ENCODE assay signal across 1 cellular context in the genomic region with DNA sequence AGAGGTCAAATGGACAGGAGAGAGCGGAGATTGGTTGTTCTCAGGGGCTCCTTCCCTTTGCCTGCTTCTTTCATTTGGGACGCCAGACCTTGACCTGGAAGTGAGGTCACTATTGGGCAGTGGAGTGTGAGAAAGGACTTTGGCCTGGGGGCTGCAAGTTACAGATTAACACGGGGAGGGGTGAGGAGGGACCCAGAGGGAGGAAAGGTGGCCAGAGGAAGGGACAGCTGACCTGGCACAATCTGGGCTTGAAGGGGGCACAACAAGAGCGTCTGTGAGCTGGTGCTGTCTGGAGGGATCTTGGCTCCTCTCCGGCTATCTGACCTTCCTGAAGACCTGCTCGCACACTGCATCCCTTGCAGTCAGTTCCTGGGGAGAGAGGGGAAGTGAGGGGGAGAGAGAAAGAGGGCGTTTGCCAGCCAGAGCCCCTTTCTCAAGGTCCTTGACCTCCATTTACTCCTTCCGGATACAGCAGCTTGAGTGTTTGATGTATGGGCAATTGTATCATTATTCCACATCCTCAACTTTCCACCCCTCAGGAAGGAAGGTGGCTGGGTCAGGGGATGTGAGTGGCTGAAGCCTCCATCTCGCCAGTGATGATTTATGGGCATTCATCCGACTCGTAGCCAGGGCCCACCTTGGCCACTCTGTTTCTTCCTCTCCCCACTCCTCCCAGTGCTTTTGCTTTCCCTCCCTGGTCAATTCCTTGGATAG.
TF ChIP-seq lines count a peak whose summit lies in the region.

No MANE protein-coding gene starts in this region.

TF ChIP-seq in HepG2, 621 proteins besides CTCF, POLR2A, EP300 and RAD21 (continues in another document):
- no peak for TF ChIP-seq MTA1 (CRISPR knock-in tag; IDR thresholded peaks at IDR 0.05; ENCODE audit: borderline replicate concordance)
- 0 out of 2 replicates have a peak, but pooled peaks have one; percentile 38 for TF ChIP-seq GATAD1 (CRISPR knock-in tag; IDR thresholded peaks at IDR 0.05)
- no peak for TF ChIP-seq CERS6 (CRISPR knock-in tag; IDR thresholded peaks at IDR 0.05)
- TF ChIP-seq TCF7L2 (IDR thresholded peaks at IDR 0.05; ENCODE audit: low read depth, low read length): no peak
- TF ChIP-seq ZNF501 (CRISPR knock-in tag; IDR thresholded peaks at IDR 0.05): 0 out of 2 replicates have a peak, but pooled peaks have one; percentile 13
- no peak for TF ChIP-seq CEBPZ (IDR thresholded peaks at IDR 0.05; ENCODE audit: low read length)
- TF ChIP-seq PAXIP1 (CRISPR knock-in tag; conservative IDR thresholded peaks at IDR 0.05): peak; percentile 97
- TF ChIP-seq ZNF607 (CRISPR knock-in tag; IDR thresholded peaks at IDR 0.05; ENCODE audit: borderline replicate concordance): no peak; the same call in 1 of the 2 replicates
- TF ChIP-seq ZBTB8A (CRISPR knock-in tag; IDR thresholded peaks at IDR 0.05; ENCODE audit: borderline replicate concordance, low read depth): no peak
- TF ChIP-seq MAZ (IDR thresholded peaks at IDR 0.05; ENCODE audit: borderline replicate concordance, low read depth, low read length): peak; percentile 85
- 0 out of 2 replicates have a peak, but pooled peaks have one; percentile 11 for TF ChIP-seq MAZ (CRISPR knock-in tag; IDR thresholded peaks at IDR 0.05; ENCODE audit: low read depth)
- peak; percentile 43; the same call in 1 of the 2 replicates for TF ChIP-seq SP4 (CRISPR knock-in tag; IDR thresholded peaks at IDR 0.05)
- TF ChIP-seq, protein P1, sequence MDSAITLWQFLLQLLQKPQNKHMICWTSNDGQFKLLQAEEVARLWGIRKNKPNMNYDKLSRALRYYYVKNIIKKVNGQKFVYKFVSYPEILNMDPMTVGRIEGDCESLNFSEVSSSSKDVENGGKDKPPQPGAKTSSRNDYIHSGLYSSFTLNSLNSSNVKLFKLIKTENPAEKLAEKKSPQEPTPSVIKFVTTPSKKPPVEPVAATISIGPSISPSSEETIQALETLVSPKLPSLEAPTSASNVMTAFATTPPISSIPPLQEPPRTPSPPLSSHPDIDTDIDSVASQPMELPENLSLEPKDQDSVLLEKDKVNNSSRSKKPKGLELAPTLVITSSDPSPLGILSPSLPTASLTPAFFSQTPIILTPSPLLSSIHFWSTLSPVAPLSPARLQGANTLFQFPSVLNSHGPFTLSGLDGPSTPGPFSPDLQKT (CRISPR knock-in tag; IDR thresholded peaks at IDR 0.05; ENCODE audit: borderline replicate concordance): no peak
- TF ChIP-seq ZNF143 (CRISPR knock-in tag; IDR thresholded peaks at IDR 0.05): no peak
- TF ChIP-seq, protein P2, sequence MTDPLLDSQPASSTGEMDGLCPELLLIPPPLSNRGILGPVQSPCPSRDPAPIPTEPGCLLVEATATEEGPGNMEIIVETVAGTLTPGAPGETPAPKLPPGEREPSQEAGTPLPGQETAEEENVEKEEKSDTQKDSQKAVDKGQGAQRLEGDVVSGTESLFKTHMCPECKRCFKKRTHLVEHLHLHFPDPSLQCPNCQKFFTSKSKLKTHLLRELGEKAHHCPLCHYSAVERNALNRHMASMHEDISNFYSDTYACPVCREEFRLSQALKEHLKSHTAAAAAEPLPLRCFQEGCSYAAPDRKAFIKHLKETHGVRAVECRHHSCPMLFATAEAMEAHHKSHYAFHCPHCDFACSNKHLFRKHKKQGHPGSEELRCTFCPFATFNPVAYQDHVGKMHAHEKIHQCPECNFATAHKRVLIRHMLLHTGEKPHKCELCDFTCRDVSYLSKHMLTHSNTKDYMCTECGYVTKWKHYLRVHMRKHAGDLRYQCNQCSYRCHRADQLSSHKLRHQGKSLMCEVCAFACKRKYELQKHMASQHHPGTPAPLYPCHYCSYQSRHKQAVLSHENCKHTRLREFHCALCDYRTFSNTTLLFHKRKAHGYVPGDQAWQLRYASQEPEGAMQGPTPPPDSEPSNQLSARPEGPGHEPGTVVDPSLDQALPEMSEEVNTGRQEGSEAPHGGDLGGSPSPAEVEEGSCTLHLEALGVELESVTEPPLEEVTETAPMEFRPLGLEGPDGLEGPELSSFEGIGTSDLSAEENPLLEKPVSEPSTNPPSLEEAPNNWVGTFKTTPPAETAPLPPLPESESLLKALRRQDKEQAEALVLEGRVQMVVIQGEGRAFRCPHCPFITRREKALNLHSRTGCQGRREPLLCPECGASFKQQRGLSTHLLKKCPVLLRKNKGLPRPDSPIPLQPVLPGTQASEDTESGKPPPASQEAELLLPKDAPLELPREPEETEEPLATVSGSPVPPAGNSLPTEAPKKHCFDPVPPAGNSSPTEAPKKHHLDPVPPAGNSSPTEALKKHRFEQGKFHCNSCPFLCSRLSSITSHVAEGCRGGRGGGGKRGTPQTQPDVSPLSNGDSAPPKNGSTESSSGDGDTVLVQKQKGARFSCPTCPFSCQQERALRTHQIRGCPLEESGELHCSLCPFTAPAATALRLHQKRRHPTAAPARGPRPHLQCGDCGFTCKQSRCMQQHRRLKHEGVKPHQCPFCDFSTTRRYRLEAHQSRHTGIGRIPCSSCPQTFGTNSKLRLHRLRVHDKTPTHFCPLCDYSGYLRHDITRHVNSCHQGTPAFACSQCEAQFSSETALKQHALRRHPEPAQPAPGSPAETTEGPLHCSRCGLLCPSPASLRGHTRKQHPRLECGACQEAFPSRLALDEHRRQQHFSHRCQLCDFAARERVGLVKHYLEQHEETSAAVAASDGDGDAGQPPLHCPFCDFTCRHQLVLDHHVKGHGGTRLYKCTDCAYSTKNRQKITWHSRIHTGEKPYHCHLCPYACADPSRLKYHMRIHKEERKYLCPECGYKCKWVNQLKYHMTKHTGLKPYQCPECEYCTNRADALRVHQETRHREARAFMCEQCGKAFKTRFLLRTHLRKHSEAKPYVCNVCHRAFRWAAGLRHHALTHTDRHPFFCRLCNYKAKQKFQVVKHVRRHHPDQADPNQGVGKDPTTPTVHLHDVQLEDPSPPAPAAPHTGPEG (CRISPR knock-in tag; IDR thresholded peaks at IDR 0.05): no peak
- TF ChIP-seq, protein P3, sequence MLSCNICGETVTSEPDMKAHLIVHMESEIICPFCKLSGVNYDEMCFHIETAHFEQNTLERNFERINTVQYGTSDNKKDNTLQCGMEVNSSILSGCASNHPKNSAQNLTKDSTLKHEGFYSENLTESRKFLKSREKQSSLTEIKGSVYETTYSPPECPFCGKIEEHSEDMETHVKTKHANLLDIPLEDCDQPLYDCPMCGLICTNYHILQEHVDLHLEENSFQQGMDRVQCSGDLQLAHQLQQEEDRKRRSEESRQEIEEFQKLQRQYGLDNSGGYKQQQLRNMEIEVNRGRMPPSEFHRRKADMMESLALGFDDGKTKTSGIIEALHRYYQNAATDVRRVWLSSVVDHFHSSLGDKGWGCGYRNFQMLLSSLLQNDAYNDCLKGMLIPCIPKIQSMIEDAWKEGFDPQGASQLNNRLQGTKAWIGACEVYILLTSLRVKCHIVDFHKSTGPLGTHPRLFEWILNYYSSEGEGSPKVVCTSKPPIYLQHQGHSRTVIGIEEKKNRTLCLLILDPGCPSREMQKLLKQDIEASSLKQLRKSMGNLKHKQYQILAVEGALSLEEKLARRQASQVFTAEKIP (CRISPR knock-in tag; IDR thresholded peaks at IDR 0.05; ENCODE audit: borderline replicate concordance): no peak
- no peak for TF ChIP-seq MAF1 (CRISPR knock-in tag; IDR thresholded peaks at IDR 0.05; ENCODE audit: borderline replicate concordance)
- no peak for TF ChIP-seq ZNF564 (CRISPR knock-in tag; IDR thresholded peaks at IDR 0.05)
- no peak for TF ChIP-seq PAF1 (CRISPR knock-in tag; IDR thresholded peaks at IDR 0.05)
- no peak for TF ChIP-seq ZNF816 (CRISPR knock-in tag; IDR thresholded peaks at IDR 0.05; ENCODE audit: borderline replicate concordance)
- TF ChIP-seq, protein P4, sequence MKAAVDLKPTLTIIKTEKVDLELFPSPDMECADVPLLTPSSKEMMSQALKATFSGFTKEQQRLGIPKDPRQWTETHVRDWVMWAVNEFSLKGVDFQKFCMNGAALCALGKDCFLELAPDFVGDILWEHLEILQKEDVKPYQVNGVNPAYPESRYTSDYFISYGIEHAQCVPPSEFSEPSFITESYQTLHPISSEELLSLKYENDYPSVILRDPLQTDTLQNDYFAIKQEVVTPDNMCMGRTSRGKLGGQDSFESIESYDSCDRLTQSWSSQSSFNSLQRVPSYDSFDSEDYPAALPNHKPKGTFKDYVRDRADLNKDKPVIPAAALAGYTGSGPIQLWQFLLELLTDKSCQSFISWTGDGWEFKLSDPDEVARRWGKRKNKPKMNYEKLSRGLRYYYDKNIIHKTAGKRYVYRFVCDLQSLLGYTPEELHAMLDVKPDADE (CRISPR knock-in tag; IDR thresholded peaks at IDR 0.05): no peak
- peak; percentile 56; the same call in 1 of the 2 replicates for TF ChIP-seq PPARG (CRISPR knock-in tag; conservative IDR thresholded peaks at IDR 0.05)
- no peak for TF ChIP-seq DMTF1 (CRISPR knock-in tag; IDR thresholded peaks at IDR 0.05)
- no peak for TF ChIP-seq ZNF703 (CRISPR knock-in tag; IDR thresholded peaks at IDR 0.05; ENCODE audit: borderline replicate concordance)
- TF ChIP-seq ZSCAN25 (CRISPR knock-in tag; IDR thresholded peaks at IDR 0.05): peak; percentile 98
- no peak for TF ChIP-seq HMGA1 (CRISPR knock-in tag; conservative IDR thresholded peaks at IDR 0.05)
- no peak for TF ChIP-seq REPIN1 (CRISPR knock-in tag; IDR thresholded peaks at IDR 0.05; ENCODE audit: borderline replicate concordance, low read depth)
- no peak for TF ChIP-seq ZNF747 (CRISPR knock-in tag; IDR thresholded peaks at IDR 0.05; ENCODE audit: borderline replicate concordance)
- TF ChIP-seq FOXK2 (IDR thresholded peaks at IDR 0.05): no peak
